In genomic region chr10:104339469-104340098, GRCh38 we compare ENCODE assay signal across 8 cellular contexts. TPM values are rescaled to one million over a fixed set of nuclear protein-coding genes. Genes with fewer than 3 reads are reported as not detected.
DNase-seq lines count a peak whose midpoint lies in the region; ATAC-seq and TF ChIP-seq lines count a peak whose summit lies in the region.

No MANE protein-coding gene starts in this region.

- peak; percentile 53 for DNase-seq in GM03348 (ENCODE audit: low spot score)
- DNase-seq in RWPE1 (ENCODE audit: low spot score) = no peak
- DNase-seq in epithelial cell of prostate (ENCODE audit: low read depth, low spot score) = no peak
- no peak for DNase-seq in natural killer cell
- no peak for DNase-seq in NCI-H1436 treated with DMSO at 0.1 percent for 48 hours (lab: John Stamatoyannopoulos, UW)

- CTCF ChIA-PET in RWPE1 (lab: Yijun Ruan, JAX) = interaction anchor here (1.6 kb wide), 1 partner anchor 48 kb away, joined by 4 read pairs; no protein-coding TSS in a partner anchor

- H3K4me1 Mint-ChIP-seq in natural killer cell = peaks cover 38 to 45% of the 10 kb centered on the region in 2 donors

- H3K36me3 Mint-ChIP-seq in natural killer cell = no peaks in the 10 kb centered on the region

- peak overlapping the region; percentile 98 to 100 for H3K27ac Mint-ChIP-seq in natural killer cell

- intact Hi-C loops in natural killer cell (cut with micrococcal nuclease) = loop anchor here (2.0 to 5.0 kb wide), 3 partner anchors 17 to 217 kb away; partner anchors contain the start of genes GSTO2 and SFR1

- peak overlapping the region; percentile 100 for H3K4me3 Mint-ChIP-seq in natural killer cell

- no peak for TF ChIP-seq POLR2A in GM18505 (IDR thresholded peaks at IDR 0.05; ENCODE audit: borderline replicate concordance, extremely low read depth, insufficient read depth, insufficient read length)

- POLR2A ChIA-PET in RWPE1 (lab: Yijun Ruan, JAX; ENCODE audit: low non-redundant PET) = no interaction called here

- H3K9me3 Mint-ChIP-seq in natural killer cell = no peaks in the 10 kb centered on the region

- H3K27ac ChIP-seq in RWPE1 (peak overlapping the region; percentile 91), epithelial cell of prostate (peak overlapping the region; percentile 100)

- ATAC-seq in natural killer cell = no peak
- ATAC-seq in HG03095 (IDR thresholded peaks at IDR 0.05; ENCODE audit: unreplicated experiment) = no peak
- ATAC-seq in GM18505 (IDR thresholded peaks at IDR 0.05; ENCODE audit: unreplicated experiment) = no peak
- ATAC-seq in HG03457 (IDR thresholded peaks at IDR 0.05; ENCODE audit: unreplicated experiment) = no peak

- TF ChIP-seq CTCF in RWPE1 (conservative IDR thresholded peaks at IDR 0.05; ENCODE audit: low read depth) = no peak
- no peak for TF ChIP-seq CTCF in natural killer cell (IDR thresholded peaks at IDR 0.05)

- H3K27me3 Mint-ChIP-seq in natural killer cell (ENCODE audit: low read depth in 2 of 2) = peaks cover 0 to 4% of the 10 kb centered on the region in 2 donors

RNA-seq across cellular contexts. Expression of gene ITPRIP, which starts 1.3 kb away (rescaled TPM):
- 100 to 1,000 TPM; 172 to 225 (median 176) TPM for total RNA-seq in natural killer cell

RNA-seq across cellular contexts. Expression of gene CFAP58, which starts 14.0 kb away (rescaled TPM):
- under 1 TPM; 0.07 to 0.15 (median 0.11) TPM for total RNA-seq in natural killer cell
